1 cellular context compared by ENCODE assay signal in genomic region chr3:194101592-194102432, GRCh38.
TF ChIP-seq lines count a peak whose summit lies in the region.

No MANE protein-coding gene starts in this region.

TF ChIP-seq in HepG2, 621 proteins besides CTCF, POLR2A, EP300 and RAD21 (continued from another document and continues in another):
- no peak for TF ChIP-seq IRX3 (CRISPR knock-in tag; IDR thresholded peaks at IDR 0.05; ENCODE audit: borderline replicate concordance, low read depth)
- TF ChIP-seq ZNF468 (CRISPR knock-in tag; IDR thresholded peaks at IDR 0.05) = no peak
- no peak for TF ChIP-seq ZNF24 (IDR thresholded peaks at IDR 0.05)
- peak; percentile 80 for TF ChIP-seq ZNF12 (CRISPR knock-in tag; IDR thresholded peaks at IDR 0.05)
- TF ChIP-seq GPN1 (CRISPR knock-in tag; IDR thresholded peaks at IDR 0.05; ENCODE audit: borderline replicate concordance) = no peak
- TF ChIP-seq ZNF569 (CRISPR knock-in tag; IDR thresholded peaks at IDR 0.05; ENCODE audit: borderline replicate concordance) = no peak
- no peak for TF ChIP-seq SRSF1 (optimal IDR thresholded peaks at IDR 0.05; ENCODE audit: low read depth, low read length)
- TF ChIP-seq DR1 (CRISPR knock-in tag; IDR thresholded peaks at IDR 0.05) = peak; percentile 48; the same call in 1 of the 2 replicates
- TF ChIP-seq BATF2 (CRISPR knock-in tag; IDR thresholded peaks at IDR 0.05) = no peak
- no peak for TF ChIP-seq ZNF382 (CRISPR knock-in tag; IDR thresholded peaks at IDR 0.05; ENCODE audit: borderline replicate concordance)
- no peak for TF ChIP-seq ZFP36L1 (CRISPR knock-in tag; IDR thresholded peaks at IDR 0.05)
- TF ChIP-seq ZMYM4 (CRISPR knock-in tag; IDR thresholded peaks at IDR 0.05) = no peak; the same call in 1 of the 2 replicates
- 0 out of 2 replicates have a peak, but pooled peaks have one; percentile 25 for TF ChIP-seq ZBTB10 (CRISPR knock-in tag; IDR thresholded peaks at IDR 0.05; ENCODE audit: borderline replicate concordance)
- TF ChIP-seq STAG1 (CRISPR knock-in tag; IDR thresholded peaks at IDR 0.05) = peak; percentile 28
- TF ChIP-seq ZNF883 (CRISPR knock-in tag; IDR thresholded peaks at IDR 0.05; ENCODE audit: not compliant biosample characterization) = no peak
- TF ChIP-seq MXD1 (CRISPR knock-in tag; IDR thresholded peaks at IDR 0.05) = no peak
- no peak for TF ChIP-seq HOXD1 (CRISPR knock-in tag; IDR thresholded peaks at IDR 0.05)
- TF ChIP-seq NR3C1 (CRISPR knock-in tag; IDR thresholded peaks at IDR 0.05) = no peak
- no peak for TF ChIP-seq ZKSCAN1 (IDR thresholded peaks at IDR 0.05; ENCODE audit: low read length)
- TF ChIP-seq CREM (IDR thresholded peaks at IDR 0.05) = 0 out of 2 replicates have a peak, but pooled peaks have one; percentile 50
- no peak for TF ChIP-seq CREM (CRISPR knock-in tag; IDR thresholded peaks at IDR 0.05)
- peak; percentile 85 for TF ChIP-seq ZNF609 (CRISPR knock-in tag; IDR thresholded peaks at IDR 0.05; ENCODE audit: borderline replicate concordance)
- no peak for TF ChIP-seq CHD2 (IDR thresholded peaks at IDR 0.05; ENCODE audit: low read depth, low read length)
- peak; percentile 75 for TF ChIP-seq MED1 (CRISPR knock-in tag; IDR thresholded peaks at IDR 0.05)
- TF ChIP-seq ZNF503 (CRISPR knock-in tag; IDR thresholded peaks at IDR 0.05) = no peak
- TF ChIP-seq PAXIP1 (CRISPR knock-in tag; conservative IDR thresholded peaks at IDR 0.05) = peak; percentile 97
- TF ChIP-seq ZNF280D (CRISPR knock-in tag; IDR thresholded peaks at IDR 0.05) = no peak
- TF ChIP-seq SRSF9 (IDR thresholded peaks at IDR 0.05; ENCODE audit: borderline replicate concordance, insufficient read depth, low read depth, low read length, poor library complexity, severe bottlenecking) = no peak
- no peak for TF ChIP-seq BHLHE40 (IDR thresholded peaks at IDR 0.05; ENCODE audit: low read length)
- peak; percentile 62 for TF ChIP-seq POLR2AphosphoS5 (IDR thresholded peaks at IDR 0.05; ENCODE audit: low read depth, low read length)
- no peak for TF ChIP-seq ZNF674 (CRISPR knock-in tag; IDR thresholded peaks at IDR 0.05; ENCODE audit: low read depth)
- TF ChIP-seq CBX5 (CRISPR knock-in tag; IDR thresholded peaks at IDR 0.05; ENCODE audit: borderline replicate concordance) = no peak; the same call in 1 of the 2 replicates
- no peak for TF ChIP-seq ZBTB26 (CRISPR knock-in tag; IDR thresholded peaks at IDR 0.05; ENCODE audit: borderline replicate concordance)
- TF ChIP-seq MED13 (CRISPR knock-in tag; IDR thresholded peaks at IDR 0.05) = 0 out of 2 replicates have a peak, but pooled peaks have one; percentile 10
- peak; percentile 51 to 69 for TF ChIP-seq MAFK (conservative IDR thresholded peaks at IDR 0.05 in 1 of 2, IDR thresholded peaks at IDR 0.05 in 1 of 2; ENCODE audit: low read length in 2 of 2)
- no peak for TF ChIP-seq GABPB1 (CRISPR knock-in tag; IDR thresholded peaks at IDR 0.05)
- no peak; the same call in 1 of the 2 replicates for TF ChIP-seq ZNF772 (CRISPR knock-in tag; IDR thresholded peaks at IDR 0.05)
- TF ChIP-seq ZSCAN21 (CRISPR knock-in tag; IDR thresholded peaks at IDR 0.05; ENCODE audit: borderline replicate concordance) = no peak; the same call in 1 of the 2 replicates
- no peak for TF ChIP-seq LBX2 (CRISPR knock-in tag; IDR thresholded peaks at IDR 0.05; ENCODE audit: borderline replicate concordance)
- 0 out of 2 replicates have a peak, but pooled peaks have one; percentile 30 for TF ChIP-seq ZNF761 (CRISPR knock-in tag; conservative IDR thresholded peaks at IDR 0.05)
- no peak for TF ChIP-seq NFIC (IDR thresholded peaks at IDR 0.05; ENCODE audit: low read length)
- TF ChIP-seq KMT2A (CRISPR knock-in tag; IDR thresholded peaks at IDR 0.05) = no peak
- TF ChIP-seq HMG20A (CRISPR knock-in tag; IDR thresholded peaks at IDR 0.05; ENCODE audit: borderline replicate concordance) = peak; percentile 74; the same call in 1 of the 2 replicates
- no peak for TF ChIP-seq ZFP36L2 (CRISPR knock-in tag; IDR thresholded peaks at IDR 0.05)
- TF ChIP-seq ZBTB20 (CRISPR knock-in tag; IDR thresholded peaks at IDR 0.05; ENCODE audit: borderline replicate concordance, low read depth) = no peak
- TF ChIP-seq HIVEP1 (CRISPR knock-in tag; IDR thresholded peaks at IDR 0.05) = no peak
- TF ChIP-seq ZNF709 (CRISPR knock-in tag; IDR thresholded peaks at IDR 0.05) = no peak
- TF ChIP-seq FOXA1 (IDR thresholded peaks at IDR 0.05) = no peak
- peak; percentile 88 for TF ChIP-seq FOXA1 (CRISPR knock-in tag; IDR thresholded peaks at IDR 0.05)
- peak; percentile 88 for TF ChIP-seq FOXA3 (CRISPR knock-in tag; IDR thresholded peaks at IDR 0.05)
